8 cellular contexts compared by ENCODE assay signal in genomic region chr19:10544753-10545251, GRCh38. TPM values are rescaled to one million over a fixed set of nuclear protein-coding genes. Genes with fewer than 3 reads are reported as not detected.
A peak's percentile ranks its signal among the peaks of the same experiment; 100 is the strongest.
DNase-seq lines count a peak whose midpoint lies in the region; ATAC-seq and TF ChIP-seq lines count a peak whose summit lies in the region.

No MANE protein-coding gene starts in this region.

- H3K4me3 ChIP-seq in GM08714 (ENCODE audit: low read length) (peak overlapping the region; percentile 85; the same call in 1 of the 2 replicates), SU-DHL-6 (ENCODE audit: insufficient read depth, low read length, poor library complexity, severe bottlenecking) (peak overlapping the region; percentile 94), fibroblast of lung (replicated peaks in 1 of 4; ENCODE audit: control extremely low read depth in 1 of 4, insufficient read depth in 1 of 4, low read depth in 3 of 4, low read length in 4 of 4) (peak overlapping the region; percentile 66 to 82 (median 76)), psoas muscle (peak overlapping the region; percentile 81)

- ATAC-seq in psoas muscle (peak in 1 of 4 donors; percentile 6), HG02885 (IDR thresholded peaks at IDR 0.05; ENCODE audit: poor library complexity, unreplicated experiment) (no peak)

- H2AFZ ChIP-seq in SU-DHL-6 (ENCODE audit: low read depth, low read length, severe bottlenecking) = peak overlapping the region; percentile 90
- no peak overlapping the region for H2AFZ ChIP-seq in fibroblast of lung (ENCODE audit: low read length)

- peak overlapping the region; percentile 92 for H3K9ac ChIP-seq in SU-DHL-6 (ENCODE audit: low read length)
- no peak overlapping the region for H3K9ac ChIP-seq in fibroblast of lung (ENCODE audit: insufficient read depth, low read length)

- peak overlapping the region; percentile 41; the same call in 1 of the 2 replicates for H3K27ac ChIP-seq in SU-DHL-6 (ENCODE audit: low read depth, low read length)
- no peak overlapping the region for H3K27ac ChIP-seq in fibroblast of lung (ENCODE audit: insufficient read depth, low read length)
- H3K27ac ChIP-seq in psoas muscle = peak overlapping the region; percentile 85

- H3K27me3 ChIP-seq in SU-DHL-6 (ENCODE audit: low read length) (no peaks in the 10 kb centered on the region), fibroblast of lung (ENCODE audit: control insufficient read depth, insufficient read depth, low read length) (no peaks in the 10 kb centered on the region), psoas muscle (ENCODE audit: insufficient read depth in 3 of 3, low read length in 2 of 3) (no peaks in the 10 kb centered on the region)

- intact Hi-C loops in psoas muscle (cut with DNase I) = loop anchor here in 1 of 2 donors (5.0 kb wide), 1 partner anchor 38 kb away; no protein-coding TSS in a partner anchor

- H3K4me2 ChIP-seq in SU-DHL-6 (ENCODE audit: low read depth, low read length, poor library complexity, severe bottlenecking) (peak overlapping the region; percentile 74), fibroblast of lung (ENCODE audit: extremely low read depth, insufficient read depth, low read length) (peak overlapping the region; percentile 89)

- 46 to 59% (median 48%) methylated on average over 23 of the region's 23 CpGs for WGBS in psoas muscle, 3 donors

- no peak for DNase-seq in fibroblast of lung (ENCODE audit: low read depth in 2 of 2)
- no peak for DNase-seq in psoas muscle
- no peak for DNase-seq in SIG-M5 (lab: John Stamatoyannopoulos, UW)
- DNase-seq in HUDEP-2 (lab: John Stamatoyannopoulos, UW; ENCODE audit: unreplicated experiment in 76 of 76) = no peak
- DNase-seq in activated CD4-positive, alpha-beta T cell treated with anti-CD3 and anti-CD28 coated beads for 4 hours = no peak

- peaks cover 7% of the 10 kb centered on the region; the same call in 1 of the 2 replicates for H3K79me2 ChIP-seq in SU-DHL-6 (ENCODE audit: insufficient read depth, low read length)
- peaks cover 11% of the 10 kb centered on the region for H3K79me2 ChIP-seq in fibroblast of lung (ENCODE audit: control insufficient read depth, insufficient read depth, low read length)

- TF ChIP-seq CTCF in SU-DHL-6 (IDR thresholded peaks at IDR 0.05; ENCODE audit: insufficient read depth, low read length, poor library complexity, severe bottlenecking) = no peak
- TF ChIP-seq CTCF in fibroblast of lung (conservative IDR thresholded peaks at IDR 0.05 in 1 of 2, IDR thresholded peaks at IDR 0.05 in 1 of 2; ENCODE audit: low read depth in 1 of 2, low read length in 2 of 2) = no peak
- TF ChIP-seq CTCF in psoas muscle (IDR thresholded peaks at IDR 0.05) = no peak

- H3K36me3 ChIP-seq in SU-DHL-6 (ENCODE audit: low read length) = no peaks in the 10 kb centered on the region
- H3K36me3 ChIP-seq in fibroblast of lung (ENCODE audit: control insufficient read depth, insufficient read depth, low read length) = peaks cover 3% of the 10 kb centered on the region
- peaks cover 0 to 47% of the 10 kb centered on the region in 2 donors for H3K36me3 ChIP-seq in psoas muscle (ENCODE audit: insufficient read depth in 1 of 2, low read depth in 1 of 2)

- no peaks in the 10 kb centered on the region for H4K20me1 ChIP-seq in SU-DHL-6 (ENCODE audit: low read depth, low read length)
- no peaks in the 10 kb centered on the region for H4K20me1 ChIP-seq in fibroblast of lung (ENCODE audit: control insufficient read depth, extremely low read depth, insufficient read depth, low read length)

- no peaks in the 10 kb centered on the region for H3K4me1 ChIP-seq in fibroblast of lung (ENCODE audit: control insufficient read depth, extremely low read depth, insufficient read depth, low read length)
- peaks cover 11% of the 10 kb centered on the region for H3K4me1 ChIP-seq in psoas muscle

- H3F3A ChIP-seq in SU-DHL-6 (ENCODE audit: insufficient read depth) = peaks cover 10% of the 10 kb centered on the region

- no peaks in the 10 kb centered on the region for H3K9me2 ChIP-seq in SU-DHL-6 (replicated peaks; ENCODE audit: insufficient read depth, low read length)

- no peaks in the 10 kb centered on the region for H3K9me3 ChIP-seq in SU-DHL-6 (ENCODE audit: insufficient read depth, low read length)
- no peaks in the 10 kb centered on the region for H3K9me3 ChIP-seq in fibroblast of lung (ENCODE audit: control insufficient read depth, insufficient read depth, low read depth, low read length)
- no peaks in the 10 kb centered on the region for H3K9me3 ChIP-seq in psoas muscle

RNA-seq across cellular contexts. Expression of gene ATG4D, which starts 1.1 kb away (rescaled TPM):
- total RNA-seq in fibroblast of lung (13.4 and 14.9 TPM in 2 replicates), psoas muscle (10 to 100 TPM; 42.5 to 71.8 (median 60.8) TPM)
- polyA plus RNA-seq in fibroblast of lung (7.2 and 12.8 TPM in 2 replicates), psoas muscle (10 to 100 TPM; 49.3 to 95.7 (median 72.8) TPM)
- polyA plus RNA-seq in fibroblast of lung (2012) = 12.5 and 19.3 TPM in 2 replicates
- 22.8 and 39.0 TPM in 2 replicates for polyA minus RNA-seq in fibroblast of lung (ENCODE audit: low replicate concordance)

RNA-seq across cellular contexts. Expression of gene KRI1, which starts 21.0 kb away (rescaled TPM):
- total RNA-seq in fibroblast of lung (8.6 and 10.0 TPM in 2 replicates), psoas muscle (10 to 100 TPM; 17.3 to 20.6 (median 20.3) TPM)
- polyA plus RNA-seq in fibroblast of lung (9.4 and 12.6 TPM in 2 replicates), psoas muscle (10 to 100 TPM; 14.8 to 21.6 (median 20.1) TPM)
- 11.8 and 15.9 TPM in 2 replicates for polyA plus RNA-seq in fibroblast of lung (2012)
- 7.6 and 17.5 TPM in 2 replicates for polyA minus RNA-seq in fibroblast of lung (ENCODE audit: low replicate concordance)

RNA-seq across cellular contexts. Expression of gene CDKN2D, which starts 24.0 kb away (rescaled TPM):
- total RNA-seq in fibroblast of lung (3.9 and 10.7 TPM in 2 replicates), psoas muscle (10 to 100 TPM in 3 of 4 donors, 1 to 10 TPM in 1; 6.1 to 13.1 (median 11.8) TPM)
- polyA plus RNA-seq in fibroblast of lung (9.7 and 15.7 TPM in 2 replicates), psoas muscle (10 to 100 TPM; 18.0 to 29.2 (median 22.7) TPM)
- polyA plus RNA-seq in fibroblast of lung (2012) = 8.5 and 17.1 TPM in 2 replicates
- 4.0 and 17.0 TPM in 2 replicates for polyA minus RNA-seq in fibroblast of lung (ENCODE audit: low replicate concordance)

RNA-seq across cellular contexts. Expression of gene S1PR5, which starts 27.6 kb away (rescaled TPM):
- total RNA-seq in fibroblast of lung (under 0.01 TPM in 1 of 2 replicates, not detected in the other), psoas muscle (under 1 TPM; 0.15 to 0.30 (median 0.17) TPM)
- polyA plus RNA-seq in fibroblast of lung (0.02 and 0.19 TPM in 2 replicates), psoas muscle (under 1 TPM; 0.07 to 0.12 (median 0.08) TPM)
- 0.15 TPM in 1 of 2 replicates, not detected in the other for polyA plus RNA-seq in fibroblast of lung (2012)
- polyA minus RNA-seq in fibroblast of lung (ENCODE audit: low replicate concordance) = not detected in 2 replicates

RNA-seq across cellular contexts. Expression of gene KEAP1, which starts 41.6 kb away (rescaled TPM):
- total RNA-seq in fibroblast of lung = 81.7 and 103 TPM in 2 replicates
- polyA plus RNA-seq in fibroblast of lung = 36.1 and 51.3 TPM in 2 replicates
- 53.7 and 78.4 TPM in 2 replicates for polyA plus RNA-seq in fibroblast of lung (2012)
- 237 and 316 TPM in 2 replicates for polyA minus RNA-seq in fibroblast of lung (ENCODE audit: low replicate concordance)
- total RNA-seq in psoas muscle = 100 to 1,000 TPM; 109 to 208 (median 169) TPM
- 100 to 1,000 TPM; 154 to 242 (median 205) TPM for polyA plus RNA-seq in psoas muscle
